Comparison of ENCODE assay signal across 20 cellular contexts in the genomic region with DNA sequence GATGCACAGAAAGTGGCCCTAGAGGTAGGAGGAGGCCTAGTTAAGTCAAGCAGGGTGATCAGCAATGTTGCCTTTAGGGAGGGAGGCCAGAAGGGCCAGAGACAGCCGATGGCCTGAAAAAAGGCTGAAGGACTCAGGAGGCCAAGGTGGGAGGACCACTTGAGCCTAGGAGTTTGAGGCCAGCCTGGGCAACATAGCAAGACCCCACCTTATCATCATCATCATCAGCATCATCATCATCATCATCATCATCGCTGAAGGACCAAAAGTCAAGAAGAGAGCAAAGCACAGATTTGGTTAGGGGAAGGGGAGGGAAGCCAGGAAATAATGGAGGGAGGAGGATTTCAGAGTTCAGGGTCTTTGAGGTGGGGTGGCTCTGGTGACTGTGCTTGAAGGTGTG.
"Had no signal": no experiment of that assay in that cellular context is flagged by ENCODE, and none has a peak within 500 bp of the region (broad histone marks: within the 10 kb centered on the region; RNA-seq: fewer than 3 reads in every experiment).

No MANE protein-coding gene starts in this region.

- H3K4me3 Mint-ChIP-seq: activated CD4-positive, alpha-beta T cell treated with anti-CD3 and anti-CD28 coated beads, Interleukin-2, amount 10 ng/mL, durations not matched to agents 7 days and 5 days; activated T-cell treated with anti-CD3 and anti-CD28 coated beads, Interleukin-2, amount 50 U/mL, for 24 hours; stimulated activated memory B cell treated with anti-CD40 and anti-IgM and Interleukin-4, amounts not matched to agents 10 μg/mL and 1 μg/mL and 100 μg/mL, for 72 hours had no signal

- H3K27me3 ChIP-seq: adrenal gland, esophagus muscularis mucosa, testis had no signal

- DNase-seq: activated CD4-positive, alpha-beta T cell treated with anti-CD3 and anti-CD28 coated beads, Interleukin-2, amount 10 ng/mL, durations not matched to agents 7 days and 5 days; activated CD4-positive, CD25-positive, alpha-beta regulatory T cell treated with anti-CD3 and anti-CD28 coated beads, Interleukin-2, amount 50 U/mL, for 72 hours; activated CD8-positive, alpha-beta memory T cell treated with anti-CD3 and anti-CD28 coated beads for 24 hours; activated CD8-positive, alpha-beta memory T cell treated with anti-CD3 and anti-CD28 coated beads, Interleukin-2, amount 50 U/mL, for 4 hours; activated naive CD4-positive, alpha-beta T cell treated with Interleukin-2 at 50 U/mL for 16 hours; activated T-cell treated with anti-CD3 and anti-CD28 coated beads, Interleukin-2, amount 50 U/mL, for 24 hours; adrenal gland; central memory CD4-positive, alpha-beta T cell; glutamatergic neuron; hypothalamus; mesenchymal stem cell; occipital lobe; small intestine; stimulated activated CD4-positive, alpha-beta T cell treated with anti-CD3 and anti-CD28 coated beads, Interleukin-2, amount 100 ng/mL, for 24 hours; testis; trophoblast cell had no signal

- H3K27me3 Mint-ChIP-seq: stimulated activated memory B cell treated with anti-CD40 and anti-IgM and Interleukin-4, amounts not matched to agents 10 μg/mL and 1 μg/mL and 100 μg/mL, for 72 hours had no signal

- ATAC-seq: sciatic nerve; stimulated activated memory B cell treated with anti-CD40 and anti-IgM and Interleukin-4, amounts not matched to agents 10 μg/mL and 1 μg/mL and 100 μg/mL, for 72 hours had no signal

- H3K4me3 ChIP-seq: adrenal gland, esophagus muscularis mucosa, testis had no signal

- H3K27ac Mint-ChIP-seq: activated CD4-positive, alpha-beta T cell treated with anti-CD3 and anti-CD28 coated beads, Interleukin-2, amount 10 ng/mL, durations not matched to agents 7 days and 5 days; activated T-cell treated with anti-CD3 and anti-CD28 coated beads, Interleukin-2, amount 50 U/mL, for 24 hours; activated T-helper 2 cell treated with anti-CD3 and anti-CD28 coated beads, Interferon-gamma antibody, Interleukin-2, Interleukin-4, amounts not matched to agents 10 μg/mL and 5 μg/mL and 100 μg/mL, durations not matched to agents 14 hours and 24 hours and 36 hours; stimulated activated memory B cell treated with anti-CD40 and anti-IgM and Interleukin-4, amounts not matched to agents 10 μg/mL and 1 μg/mL and 100 μg/mL, for 72 hours had no signal

- H3K36me3 ChIP-seq: adrenal gland had no signal

- H3K9me3 ChIP-seq: adrenal gland, testis had no signal
